ENCODE assay signal across 1 cellular context in genomic region chr1:176051902-176052518, GRCh38.
TF ChIP-seq lines count a peak whose summit lies in the region.

No MANE protein-coding gene starts in this region.

TF ChIP-seq in GM23338, 12 proteins besides CTCF, POLR2A, EP300 and RAD21 (continued from another document):
- TF ChIP-seq ZNF462 (CRISPR knock-in tag; IDR thresholded peaks at IDR 0.05) (no peak), POLR2AphosphoS5 (IDR thresholded peaks at IDR 0.05; ENCODE audit: low read depth) (no peak), ETS1 (IDR thresholded peaks at IDR 0.05) (no peak), NANOG (IDR thresholded peaks at IDR 0.05; ENCODE audit: borderline replicate concordance) (no peak), CREB1 (CRISPR knock-in tag; IDR thresholded peaks at IDR 0.05; ENCODE audit: low read depth) (no peak), JUNB (IDR thresholded peaks at IDR 0.05; ENCODE audit: unreplicated experiment) (no peak), EZH2phosphoT487 (IDR thresholded peaks at IDR 0.05; ENCODE audit: unreplicated experiment) (no peak), ZNF331 (CRISPR knock-in tag; IDR thresholded peaks at IDR 0.05; ENCODE audit: low read depth) (no peak)
